ENCODE assay signal across 21 cellular contexts in the genomic region with DNA sequence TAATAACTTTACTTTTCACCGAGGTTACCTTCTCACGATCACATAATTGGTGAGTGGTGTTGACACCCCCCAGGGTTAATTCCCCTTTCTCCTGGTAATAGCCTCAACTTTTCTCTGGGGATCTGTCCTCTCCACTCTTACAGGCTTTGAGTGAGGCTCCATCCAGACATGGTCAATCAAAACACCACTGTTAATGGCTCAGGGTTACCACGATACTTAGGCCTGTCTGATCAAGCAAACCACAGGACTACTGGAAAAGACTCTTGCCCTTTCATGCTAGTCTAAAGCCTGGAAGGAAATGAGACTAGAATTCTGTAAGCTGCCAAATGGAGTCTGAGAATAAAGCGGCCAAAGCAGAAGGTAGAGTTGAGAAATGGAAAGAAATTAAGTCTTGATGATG.
"Had no signal": no experiment of that assay in that cellular context is flagged by ENCODE, and none has a peak within 500 bp of the region (broad histone marks: within the 10 kb centered on the region; RNA-seq: fewer than 3 reads in every experiment).

No MANE protein-coding gene starts in this region.

- DNase-seq: cortex of kidney; foreskin fibroblast; gastrocnemius medialis; heart left ventricle; left cardiac atrium; left lung; mesendoderm; midbrain; naive thymus-derived CD8-positive, alpha-beta T cell; pancreas; stimulated activated CD4-positive, alpha-beta T cell treated with anti-CD3 and anti-CD28 coated beads, Interleukin-2, amount 100 ng/mL, for 24 hours; stimulated activated CD4-positive, alpha-beta T cell treated with anti-CD3 and anti-CD28 coated beads, Interleukin-4, amount 100 ng/mL, for 24 hours; stimulated activated naive CD4-positive, alpha-beta T cell treated with Interleukin-2 at 50 U/mL for 16 hours; stomach; thyroid gland had no signal

- H3K4me1 ChIP-seq: gastrocnemius medialis, heart left ventricle, left lung, pancreas, right atrium auricular region, stomach, thyroid gland had no signal

- H3K4me2 ChIP-seq: hepatocyte had no signal

- H2AFZ ChIP-seq: hepatocyte had no signal

- H3K79me2 ChIP-seq: hepatocyte had no signal

- H3K36me3 ChIP-seq: gastrocnemius medialis, heart left ventricle, left lung, neutrophil, pancreas, right atrium auricular region, stomach, thyroid gland had no signal

- ATAC-seq: gastrocnemius medialis; heart left ventricle; left cardiac atrium; left lung; naive thymus-derived CD8-positive, alpha-beta T cell; pancreas; sciatic nerve; stimulated activated effector memory CD8-positive, alpha-beta T cell treated with anti-CD3 and anti-CD28 coated beads, Interleukin-12 subunit alpha, Interleukin-12 subunit beta, amount 100 ng/mL, for 72 hours had no signal

- H3K36me3 Mint-ChIP-seq: type B pancreatic cell had no signal

- H3K27me3 Mint-ChIP-seq: naive thymus-derived CD8-positive, alpha-beta T cell; type B pancreatic cell had no signal

- H3K27ac Mint-ChIP-seq: naive thymus-derived CD8-positive, alpha-beta T cell; stimulated activated effector memory CD8-positive, alpha-beta T cell treated with anti-CD3 and anti-CD28 coated beads, Interleukin-12 subunit alpha, Interleukin-12 subunit beta, amount 100 ng/mL, for 72 hours; type B pancreatic cell had no signal

- H3K9me3 ChIP-seq: gastrocnemius medialis, left lung, neutrophil, pancreas, thyroid gland had no signal

- H3K4me3 Mint-ChIP-seq: naive thymus-derived CD8-positive, alpha-beta T cell; stimulated activated effector memory CD8-positive, alpha-beta T cell treated with anti-CD3 and anti-CD28 coated beads, Interleukin-12 subunit alpha, Interleukin-12 subunit beta, amount 100 ng/mL, for 72 hours; type B pancreatic cell had no signal

- H3K4me3 ChIP-seq: gastrocnemius medialis, heart left ventricle, hepatocyte, left lung, pancreas, right atrium auricular region, stomach, thyroid gland had no signal

- H3K27ac ChIP-seq: gastrocnemius medialis, heart left ventricle, hepatocyte, left lung, neutrophil, pancreas, right atrium auricular region, stomach, thyroid gland had no signal

- H3K27me3 ChIP-seq: gastrocnemius medialis, heart left ventricle, hepatocyte, left lung, neutrophil, pancreas, right atrium auricular region, stomach, thyroid gland had no signal
